ENCODE assay signal across 27 cellular contexts in the genomic region with DNA sequence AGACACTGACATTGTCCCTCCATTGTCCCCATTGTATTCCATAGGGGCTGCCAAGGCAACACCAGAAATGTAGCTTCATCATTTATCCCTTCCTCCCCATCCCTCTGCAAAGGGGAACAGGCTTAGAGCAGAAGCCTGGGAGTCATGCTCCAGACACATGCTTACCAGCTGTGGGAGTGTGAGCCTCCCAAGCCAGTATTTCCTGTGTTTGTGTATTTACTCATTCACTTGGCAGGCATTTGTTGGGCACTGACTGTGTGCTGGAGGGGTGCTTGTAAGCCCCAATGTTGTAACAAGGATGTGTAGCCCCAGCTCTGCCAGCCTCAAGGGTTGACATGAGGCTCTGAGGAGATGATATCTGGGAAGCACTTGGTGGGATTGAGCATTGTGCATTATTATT. TPM values are rescaled to one million over a fixed set of nuclear protein-coding genes. Genes with fewer than 3 reads are reported as not detected.
DNase-seq lines count a peak whose midpoint lies in the region; ATAC-seq and TF ChIP-seq lines count a peak whose summit lies in the region.
"Had no signal": no experiment of that assay in that cellular context is flagged by ENCODE, and none has a peak within 500 bp of the region (broad histone marks: within the 10 kb centered on the region; RNA-seq: fewer than 3 reads in every experiment).

No MANE protein-coding gene starts in this region.

- no peak for TF ChIP-seq CTCF in AG10803 (conservative IDR thresholded peaks at IDR 0.05; ENCODE audit: low read length)
- no peak for TF ChIP-seq CTCF in HFF-Myc (IDR thresholded peaks at IDR 0.05; ENCODE audit: low read depth, low read length, missing control alignments)
- no peak for TF ChIP-seq CTCF in ascending aorta (IDR thresholded peaks at IDR 0.05)

- peak; percentile 25 for ATAC-seq in esophagus mucosa
- ATAC-seq: HepG2, K562, Right ventricle myocardium inferior, T-helper 17 cell had no signal

- H3K9me3 ChIP-seq in ascending aorta: no peaks in the 10 kb centered on the region
- H3K9me3 ChIP-seq: Peyer's patch had no signal

- H3K36me3 ChIP-seq in ascending aorta: no peaks in the 10 kb centered on the region
- H3K36me3 ChIP-seq: Peyer's patch had no signal

- no peaks in the 10 kb centered on the region for H3K27me3 ChIP-seq in ascending aorta
- H3K27me3 ChIP-seq: BLaER1, Peyer's patch had no signal

- intact Hi-C loops in ascending aorta (cut with DNase I): no loop called here

- DNase-seq in AG10803 (ENCODE audit: low read depth) (peak; percentile 29), Daoy (ENCODE audit: low read depth) (peak; percentile 68), HFF-Myc (ENCODE audit: extremely low read depth, low read depth) (peak; percentile 32), NCI-H2171 treated with DMSO at 0.1 percent for 48 hours (lab: John Stamatoyannopoulos, UW) (no peak), ascending aorta (ENCODE audit: low spot score in 2 of 2) (no peak)
- no peak for DNase-seq in stimulated activated CD4-positive, alpha-beta T cell treated with anti-CD3 and anti-CD28 coated beads, Interleukin-1b, Interleukin-23, amount 100 ng/mL, for 48 hours
- DNase-seq: Calu3; CD4-positive, alpha-beta T cell; DMS79; NCI-H1092; NCI-H1436; NCI-H187 treated with DMSO at 0.1 percent for 48 hours; NCI-H2107; NCI-H774; Peyer's patch; SW 1271; T-helper 17 cell had no signal

- no peak overlapping the region for H3K27ac ChIP-seq in ascending aorta
- H3K27ac ChIP-seq: BLaER1, Peyer's patch had no signal

- no peak overlapping the region for H3K4me3 ChIP-seq in AG10803 (ENCODE audit: low read length)
- H3K4me3 ChIP-seq in HFF-Myc (replicated peaks; ENCODE audit: low read depth, low read length): no peak overlapping the region
- no peak overlapping the region for H3K4me3 ChIP-seq in ascending aorta
- H3K4me3 ChIP-seq: BLaER1, K562, Peyer's patch had no signal

- no peaks in the 10 kb centered on the region for H3K4me1 ChIP-seq in ascending aorta
- H3K4me1 ChIP-seq: Peyer's patch had no signal

RNA-seq across cellular contexts. Expression of gene TCL1A, which starts 46.0 kb away (rescaled TPM):
- total RNA-seq in Daoy (2014; rRNA removed; shearing (Covaris generic)): 5.5 and 12.2 TPM in 2 replicates
- total RNA-seq in esophagus mucosa (0.40 TPM), ascending aorta (not detected)
- total RNA-seq: A673; Calu3; CD4-positive, alpha-beta T cell; H4; HepG2; K562; LHCN-M2; NCI-H460; Right ventricle myocardium inferior; SK-MEL-5 had no signal

Comparison
In these comparisons a context has a peak if more than half of its experiments do, and no peak if none do; other contexts are left out.
1. DNase-seq: peak in AG10803 (single experiment), Daoy (single experiment) and HFF-Myc (single experiment); none in stimulated activated CD4-positive, alpha-beta T cell treated with anti-CD3 and anti-CD28 coated beads, Interleukin-1b, Interleukin-23, amount 100 ng/mL, for 48 hours (single experiment), NCI-H2171 treated with DMSO at 0.1 percent for 48 hours (single experiment) and ascending aorta (0 of 2).